Comparison of ENCODE assay signal across 14 cellular contexts in the genomic region with DNA sequence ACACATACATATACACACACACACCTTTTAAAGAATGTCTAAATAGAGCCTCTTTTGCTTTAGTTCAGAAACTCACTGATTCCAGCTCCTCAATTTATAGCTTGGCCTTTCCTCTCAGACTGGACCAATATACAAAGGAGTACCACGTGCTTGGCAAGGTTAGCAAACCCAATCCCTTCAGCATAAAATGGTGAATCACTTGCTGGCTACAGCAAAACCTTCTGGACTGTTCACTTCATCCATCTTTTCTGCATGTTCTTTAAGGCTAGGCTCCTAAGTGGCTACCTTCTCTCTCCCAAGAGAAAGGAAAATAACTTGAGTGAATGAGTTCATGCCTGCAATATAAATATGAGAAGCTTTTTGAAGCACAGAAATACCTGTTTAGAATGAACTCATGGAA.
"Had no signal": no experiment of that assay in that cellular context is flagged by ENCODE, and none has a peak within 500 bp of the region (broad histone marks: within the 10 kb centered on the region; RNA-seq: fewer than 3 reads in every experiment).

No MANE protein-coding gene starts in this region.

- H3K9me3 ChIP-seq: esophagus muscularis mucosa, neutrophil, right atrium auricular region, stomach, transverse colon had no signal

- H3K9me3 Mint-ChIP-seq: activated naive CD4-positive, alpha-beta T cell treated with anti-CD3 and anti-CD28 coated beads for 36 hours had no signal

- H3K27ac ChIP-seq: brain microvascular endothelial cell, esophagus muscularis mucosa, neutrophil, right atrium auricular region, transverse colon had no signal

- DNase-seq: activated B cell treated with CpG ODN at 0.5 μM for 24 hours; activated CD4-positive, alpha-beta T cell treated with anti-CD3 and anti-CD28 coated beads, Interleukin-2, amount 10 ng/mL, durations not matched to agents 24 days and 14 days; activated naive CD4-positive, alpha-beta T cell treated with anti-CD3 and anti-CD28 coated beads for 36 hours; brain microvascular endothelial cell; naive thymus-derived CD4-positive, alpha-beta T cell; stomach; T-helper 17 cell; transverse colon had no signal

- H3K4me3 Mint-ChIP-seq: activated B cell treated with CpG ODN at 0.5 μM for 24 hours; activated CD4-positive, alpha-beta T cell treated with anti-CD3 and anti-CD28 coated beads, Interleukin-2, amount 10 ng/mL, durations not matched to agents 24 days and 14 days; activated naive CD4-positive, alpha-beta T cell treated with anti-CD3 and anti-CD28 coated beads for 36 hours; naive thymus-derived CD4-positive, alpha-beta T cell; T-helper 17 cell had no signal

- H3K4me1 Mint-ChIP-seq: activated B cell treated with CpG ODN at 0.5 μM for 24 hours, T-helper 17 cell had no signal

- H3K27me3 ChIP-seq: brain microvascular endothelial cell, esophagus muscularis mucosa, neutrophil, right atrium auricular region, stomach, transverse colon had no signal

- ATAC-seq: naive thymus-derived CD4-positive, alpha-beta T cell; T-helper 17 cell had no signal

- FAIRE-seq: endometrium, TTC549 had no signal

- H3K4me3 ChIP-seq: esophagus muscularis mucosa, right atrium auricular region, skin epidermis, stomach, transverse colon had no signal

- H3K36me3 ChIP-seq: brain microvascular endothelial cell, esophagus muscularis mucosa, neutrophil, right atrium auricular region, stomach, transverse colon had no signal

- H3K4me1 ChIP-seq: esophagus muscularis mucosa, right atrium auricular region had no signal

- H3K36me3 Mint-ChIP-seq: naive thymus-derived CD4-positive, alpha-beta T cell had no signal

- H3K27ac Mint-ChIP-seq: activated B cell treated with CpG ODN at 0.5 μM for 24 hours; activated CD4-positive, alpha-beta T cell treated with anti-CD3 and anti-CD28 coated beads, Interleukin-2, amount 10 ng/mL, durations not matched to agents 24 days and 14 days; activated naive CD4-positive, alpha-beta T cell treated with anti-CD3 and anti-CD28 coated beads for 36 hours; naive thymus-derived CD4-positive, alpha-beta T cell; T-helper 17 cell had no signal

- H3K27me3 Mint-ChIP-seq: activated B cell treated with CpG ODN at 0.5 μM for 24 hours; activated CD4-positive, alpha-beta T cell treated with anti-CD3 and anti-CD28 coated beads, Interleukin-2, amount 10 ng/mL, durations not matched to agents 24 days and 14 days; naive thymus-derived CD4-positive, alpha-beta T cell; T-helper 17 cell had no signal
